In genomic region chr19:35890113-35890650, GRCh38 we compare ENCODE assay signal across 22 cellular contexts. TPM values are rescaled to one million over a fixed set of nuclear protein-coding genes. Genes with fewer than 3 reads are reported as not detected.
"Had no signal": no experiment of that assay in that cellular context is flagged by ENCODE, and none has a peak within 500 bp of the region (broad histone marks: within the 10 kb centered on the region; RNA-seq: fewer than 3 reads in every experiment).

No MANE protein-coding gene starts in this region.

- H3K4me1 ChIP-seq: heart right ventricle, lower lobe of right lung, neural progenitor cell, pancreas, sigmoid colon, tibial nerve, vagina had no signal

- FAIRE-seq: frontal cortex, islet of Langerhans, pancreas had no signal

- H3K9ac ChIP-seq: neural progenitor cell had no signal

- H3K4me3 ChIP-seq: heart right ventricle, lower lobe of right lung, neural progenitor cell, pancreas, sigmoid colon, tibial nerve, vagina had no signal

- ATAC-seq: activated CD8-positive, alpha-beta memory T cell treated with anti-CD3 and anti-CD28 coated beads, Interleukin-2, amount 10 ng/mL, durations not matched to agents 7 days and 5 days; left colon; pancreas had no signal

- H3K27me3 ChIP-seq: heart right ventricle, neural progenitor cell, pancreas, sigmoid colon, tibial nerve, vagina had no signal

- H3K4me2 ChIP-seq: neural progenitor cell had no signal

- DNase-seq: activated B cell treated with CpG ODN at 0.5 μM for 24 hours; activated CD4-positive, alpha-beta memory T cell treated with anti-CD3 and anti-CD28 coated beads for 36 hours; activated CD8-positive, alpha-beta memory T cell treated with anti-CD3 and anti-CD28 coated beads, Interleukin-2, amount 10 ng/mL, durations not matched to agents 7 days and 5 days; heart right ventricle; left colon; lower lobe of right lung; midbrain; pancreas; sigmoid colon; stimulated activated CD4-positive, alpha-beta T cell treated with anti-CD3 and anti-CD28 coated beads, Interleukin-12 subunit alpha, Interleukin-12 subunit beta, amount 100 ng/mL, for 4 hours; stimulated activated CD4-positive, alpha-beta T cell treated with anti-CD3 and anti-CD28 coated beads, Interleukin-2, amount 100 ng/mL, for 24 hours; substantia nigra had no signal

- H3K27me3 Mint-ChIP-seq: activated B cell treated with CpG ODN at 0.5 μM for 24 hours; activated CD4-positive, alpha-beta memory T cell treated with anti-CD3 and anti-CD28 coated beads for 36 hours; activated CD8-positive, alpha-beta memory T cell treated with anti-CD3 and anti-CD28 coated beads, Interleukin-2, amount 10 ng/mL, durations not matched to agents 7 days and 5 days had no signal

- H3K4me3 Mint-ChIP-seq: activated B cell treated with CpG ODN at 0.5 μM for 24 hours; activated CD4-positive, alpha-beta memory T cell treated with anti-CD3 and anti-CD28 coated beads for 36 hours; activated CD8-positive, alpha-beta memory T cell treated with anti-CD3 and anti-CD28 coated beads, Interleukin-2, amount 10 ng/mL, durations not matched to agents 7 days and 5 days; activated T-helper 1 cell treated with anti-CD3 and anti-CD28 coated beads, Interleukin-12 subunit alpha, Interleukin-12 subunit beta, Interleukin-2, Interleukin-4 antibody, amounts not matched to agents 30 ng/mL and 10 ng/mL and 1 ng/mL, durations not matched to agents 14 hours and 24 hours and 36 hours; neural progenitor cell had no signal

- H2AFZ ChIP-seq: neural progenitor cell had no signal

- H3K27ac Mint-ChIP-seq: activated CD8-positive, alpha-beta memory T cell treated with anti-CD3 and anti-CD28 coated beads, Interleukin-2, amount 10 ng/mL, durations not matched to agents 7 days and 5 days; neural progenitor cell had no signal

- H3K27ac ChIP-seq: heart right ventricle, lower lobe of right lung, neural progenitor cell, pancreas, sigmoid colon, tibial nerve, vagina had no signal

- H3K4me1 Mint-ChIP-seq: neural progenitor cell had no signal

- H3K9me3 ChIP-seq: heart right ventricle, lower lobe of right lung, pancreas, sigmoid colon, tibial nerve, vagina had no signal

- H3K9me3 Mint-ChIP-seq: activated B cell treated with CpG ODN at 0.5 μM for 24 hours; activated CD4-positive, alpha-beta memory T cell treated with anti-CD3 and anti-CD28 coated beads for 36 hours; activated T-helper 1 cell treated with anti-CD3 and anti-CD28 coated beads, Interleukin-12 subunit alpha, Interleukin-12 subunit beta, Interleukin-2, Interleukin-4 antibody, amounts not matched to agents 30 ng/mL and 10 ng/mL and 1 ng/mL, durations not matched to agents 14 hours and 24 hours and 36 hours; neural progenitor cell had no signal

- H3K36me3 ChIP-seq: neural progenitor cell had no signal

RNA-seq across cellular contexts. Expression of gene HCST, which starts 12.1 kb away (rescaled TPM):
- total RNA-seq: epithelial cell of proximal tubule, myocyte had no signal

RNA-seq across cellular contexts. Expression of gene TYROBP, which starts 17.9 kb away (rescaled TPM):
- total RNA-seq: activated B cell treated with CpG ODN at 0.5 μM for 24 hours; activated CD4-positive, alpha-beta memory T cell treated with anti-CD3 and anti-CD28 coated beads for 36 hours; activated T-helper 1 cell treated with anti-CD3 and anti-CD28 coated beads, Interleukin-12 subunit alpha, Interleukin-12 subunit beta, Interleukin-2, Interleukin-4 antibody, amounts not matched to agents 30 ng/mL and 10 ng/mL and 1 ng/mL, durations not matched to agents 14 hours and 24 hours and 36 hours; dermis microvascular lymphatic vessel endothelial cell; epithelial cell of proximal tubule; myocyte; T-helper 2 cell treated with Interferon-gamma antibody and Interleukin-4, amounts not matched to agents 100 ng/mL and 5 ng/mL, for 36 hours had no signal

RNA-seq across cellular contexts. Expression of gene APLP1, which starts 21.8 kb away (rescaled TPM):
- total RNA-seq: activated B cell treated with CpG ODN at 0.5 μM for 24 hours had no signal

RNA-seq across cellular contexts. Expression of gene KIRREL2, which starts 33.5 kb away (rescaled TPM):
- total RNA-seq: activated B cell treated with CpG ODN at 0.5 μM for 24 hours, dermis microvascular lymphatic vessel endothelial cell, epithelial cell of proximal tubule, myocyte, vagina had no signal
- polyA plus RNA-seq: heart right ventricle had no signal
